In the genomic region with DNA sequence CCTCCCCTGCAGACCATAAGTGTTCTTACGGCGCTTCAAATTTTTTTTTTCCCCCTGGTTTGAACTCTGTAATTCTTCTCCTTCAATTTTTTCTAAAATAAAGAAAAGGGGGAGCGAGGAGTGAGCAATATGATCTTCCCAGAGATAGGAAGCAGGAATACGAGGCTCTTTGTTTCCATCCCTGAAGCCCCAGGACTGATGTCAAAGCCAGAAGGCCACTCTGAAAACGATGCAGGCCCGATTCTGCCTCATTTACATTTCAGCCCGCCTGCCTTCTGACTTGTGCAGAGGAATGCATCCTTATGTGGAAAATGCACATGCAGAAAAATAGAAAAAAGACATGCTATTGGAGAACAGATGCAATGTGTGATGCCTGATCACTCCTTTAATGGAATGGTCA, we compare ENCODE assay signal across 18 cellular contexts.
"Had no signal": no experiment of that assay in that cellular context is flagged by ENCODE, and none has a peak within 500 bp of the region (broad histone marks: within the 10 kb centered on the region; RNA-seq: fewer than 3 reads in every experiment).

No MANE protein-coding gene starts in this region.

- H3K4me3 Mint-ChIP-seq: activated CD4-positive, alpha-beta T cell treated with anti-CD3 and anti-CD28 coated beads, Interleukin-2, amount 10 ng/mL, durations not matched to agents 24 days and 14 days; activated CD8-positive, alpha-beta memory T cell treated with anti-CD3 and anti-CD28 coated beads, Interleukin-2, amount 10 ng/mL, durations not matched to agents 7 days and 5 days; activated CD8-positive, alpha-beta T cell treated with anti-CD3 and anti-CD28 coated beads for 36 hours; activated naive CD4-positive, alpha-beta T cell treated with anti-CD3 and anti-CD28 coated beads, Interleukin-2, amount 50 U/mL, for 24 hours; central memory CD8-positive, alpha-beta T cell; effector memory CD8-positive, alpha-beta T cell; memory B cell; naive thymus-derived CD4-positive, alpha-beta T cell; T-helper 1 cell treated with Interleukin-12 subunit alpha and Interleukin-12 subunit beta and Interleukin-4 antibody, amounts not matched to agents 30 μg/mL and 1 μg/mL, for 36 hours had no signal

- H3K4me1 ChIP-seq: esophagus muscularis mucosa, spleen had no signal

- ATAC-seq: activated CD4-positive, CD25-positive, alpha-beta regulatory T cell treated with anti-CD3 and anti-CD28 coated beads, Interleukin-2, amount 50 U/mL, for 24 hours; activated CD8-positive, alpha-beta memory T cell treated with anti-CD3 and anti-CD28 coated beads, Interleukin-2, amount 10 ng/mL, durations not matched to agents 7 days and 5 days; activated CD8-positive, alpha-beta T cell treated with anti-CD3 and anti-CD28 coated beads for 36 hours; effector memory CD8-positive, alpha-beta T cell; naive thymus-derived CD4-positive, alpha-beta T cell had no signal

- H3K9me3 ChIP-seq: esophagus muscularis mucosa, spleen had no signal

- H3K36me3 ChIP-seq: brain microvascular endothelial cell, esophagus muscularis mucosa, spleen had no signal

- H3K27me3 Mint-ChIP-seq: activated CD4-positive, alpha-beta T cell treated with anti-CD3 and anti-CD28 coated beads, Interleukin-2, amount 10 ng/mL, durations not matched to agents 24 days and 14 days; memory B cell had no signal

- H3K27me3 ChIP-seq: brain microvascular endothelial cell had no signal

- H3K4me1 Mint-ChIP-seq: activated CD4-positive, alpha-beta T cell treated with anti-CD3 and anti-CD28 coated beads, Interleukin-2, amount 10 ng/mL, durations not matched to agents 24 days and 14 days; activated CD8-positive, alpha-beta memory T cell treated with anti-CD3 and anti-CD28 coated beads, Interleukin-2, amount 10 ng/mL, durations not matched to agents 7 days and 5 days; activated naive CD4-positive, alpha-beta T cell treated with anti-CD3 and anti-CD28 coated beads, Interleukin-2, amount 50 U/mL, for 24 hours; central memory CD8-positive, alpha-beta T cell; memory B cell had no signal

- DNase-seq: activated CD4-positive, alpha-beta T cell treated with anti-CD3 and anti-CD28 coated beads, Interleukin-2, amount 10 ng/mL, durations not matched to agents 24 days and 14 days; activated CD8-positive, alpha-beta memory T cell treated with anti-CD3 and anti-CD28 coated beads, Interleukin-2, amount 10 ng/mL, durations not matched to agents 7 days and 5 days; activated CD8-positive, alpha-beta T cell treated with anti-CD3 and anti-CD28 coated beads for 36 hours; activated gamma-delta T cell treated with Interleukin-2 at 50 U/mL for 16 hours; activated T-cell treated with anti-CD3 and anti-CD28 coated beads for 4 hours; brain microvascular endothelial cell; effector memory CD8-positive, alpha-beta T cell; naive thymus-derived CD4-positive, alpha-beta T cell; spleen; stimulated activated CD4-positive, alpha-beta T cell treated with anti-CD3 and anti-CD28 coated beads, Interleukin-4, amount 100 ng/mL, for 1 hour; stimulated activated naive CD4-positive, alpha-beta T cell had no signal

- H3K9me3 Mint-ChIP-seq: activated CD4-positive, alpha-beta T cell treated with anti-CD3 and anti-CD28 coated beads, Interleukin-2, amount 10 ng/mL, durations not matched to agents 24 days and 14 days; activated CD8-positive, alpha-beta T cell treated with anti-CD3 and anti-CD28 coated beads for 36 hours; activated naive CD4-positive, alpha-beta T cell treated with anti-CD3 and anti-CD28 coated beads, Interleukin-2, amount 50 U/mL, for 24 hours; central memory CD8-positive, alpha-beta T cell; effector memory CD8-positive, alpha-beta T cell; memory B cell; T-helper 1 cell treated with Interleukin-12 subunit alpha and Interleukin-12 subunit beta and Interleukin-4 antibody, amounts not matched to agents 30 μg/mL and 1 μg/mL, for 36 hours had no signal

- H3K4me3 ChIP-seq: esophagus muscularis mucosa, spleen had no signal

- H3K27ac Mint-ChIP-seq: activated CD4-positive, alpha-beta T cell treated with anti-CD3 and anti-CD28 coated beads, Interleukin-2, amount 10 ng/mL, durations not matched to agents 24 days and 14 days; activated CD8-positive, alpha-beta memory T cell treated with anti-CD3 and anti-CD28 coated beads, Interleukin-2, amount 10 ng/mL, durations not matched to agents 7 days and 5 days; activated CD8-positive, alpha-beta T cell treated with anti-CD3 and anti-CD28 coated beads for 36 hours; activated naive CD4-positive, alpha-beta T cell treated with anti-CD3 and anti-CD28 coated beads, Interleukin-2, amount 50 U/mL, for 24 hours; effector memory CD8-positive, alpha-beta T cell; memory B cell; naive thymus-derived CD4-positive, alpha-beta T cell; progenitor cell of endocrine pancreas; T-helper 1 cell treated with Interleukin-12 subunit alpha and Interleukin-12 subunit beta and Interleukin-4 antibody, amounts not matched to agents 30 μg/mL and 1 μg/mL, for 36 hours had no signal

- H3K27ac ChIP-seq: brain microvascular endothelial cell, esophagus muscularis mucosa, spleen had no signal

- H3K36me3 Mint-ChIP-seq: activated CD8-positive, alpha-beta memory T cell treated with anti-CD3 and anti-CD28 coated beads, Interleukin-2, amount 10 ng/mL, durations not matched to agents 7 days and 5 days; activated naive CD4-positive, alpha-beta T cell treated with anti-CD3 and anti-CD28 coated beads, Interleukin-2, amount 50 U/mL, for 24 hours; memory B cell; naive thymus-derived CD4-positive, alpha-beta T cell had no signal
